9 cellular contexts compared by ENCODE assay signal in genomic region chr22:37999640-38000272, GRCh38. TPM values are rescaled to one million over a fixed set of nuclear protein-coding genes. Genes with fewer than 3 reads are reported as not detected.
DNase-seq lines count a peak whose midpoint lies in the region; ATAC-seq, FAIRE-seq and TF ChIP-seq lines count a peak whose summit lies in the region.
"Had no signal": no experiment of that assay in that cellular context is flagged by ENCODE, and none has a peak within 500 bp of the region (broad histone marks: within the 10 kb centered on the region; RNA-seq: fewer than 3 reads in every experiment).

No MANE protein-coding gene starts in this region.

- H3K27me3 ChIP-seq in DND-41 (ENCODE audit: insufficient read depth, low read length, poor library complexity) (no peaks in the 10 kb centered on the region), GM12878 (replicated peaks in 1 of 2; ENCODE audit: control insufficient read depth in 2 of 2, insufficient read depth in 2 of 2, low read length in 1 of 2) (no peaks in the 10 kb centered on the region; a peak in 1 of 4 replicates), H9 (ENCODE audit: insufficient read depth, low read length) (no peaks in the 10 kb centered on the region)

- 25% methylated on average over 16 of the region's 16 CpGs for whole genome bisulfite sequencing in GM12878 (ENCODE audit: insufficient coverage, insufficient replicate concordance, low lambda C conversion rate, missing lambda C conversion rate)
- WGBS in H9 (ENCODE audit: extremely low coverage, insufficient read length, low lambda C conversion rate) = no CpG with 5 or more reads among the region's 16 CpGs

- H2BK5ac ChIP-seq in H9 (ENCODE audit: insufficient read length, low read length) = no peak overlapping the region

- H3K36me3 Mint-ChIP-seq in H9 (ENCODE audit: insufficient read depth in 1 of 3, low read depth in 3 of 3) (peaks cover 0 to 1% (median 0%) of the 10 kb centered on the region in 3 experiments; a peak in 1 of 7 replicates), chondrocyte (ENCODE audit: low read depth) (no peaks in the 10 kb centered on the region)

- H4K5ac ChIP-seq in H9 (ENCODE audit: insufficient read length, low read depth, low read length) = no peak overlapping the region

- H2BK15ac ChIP-seq in H9 (ENCODE audit: low read depth, low read length) = no peak overlapping the region

- RAD21 ChIA-PET in GM12878 (lab: Charles Lee; ENCODE audit: unreplicated experiment) = no interaction called here

- no peaks in the 10 kb centered on the region for H4K20me1 ChIP-seq in DND-41 (ENCODE audit: insufficient read depth, low read length)
- H4K20me1 ChIP-seq in GM12878 (ENCODE audit: control insufficient read depth, insufficient read depth) = no peaks in the 10 kb centered on the region
- no peaks in the 10 kb centered on the region for H4K20me1 ChIP-seq in H9 (ENCODE audit: control insufficient read depth, insufficient read depth, insufficient read length)

- DNase-seq in DND-41 = peak; percentile 12
- DNase-seq in NCI-H1436 treated with DMSO at 0.1 percent for 48 hours (lab: John Stamatoyannopoulos, UW) = peak; percentile 23
- no peak for DNase-seq in GM12878 (ENCODE audit: low read depth, low spot score)
- peak; percentile 94 for DNase-seq in myocyte (ENCODE audit: low read depth)
- DNase-seq in H9 = no peak
- DNase-seq in chondrocyte (ENCODE audit: low spot score) = no peak
- no peak for DNase-seq in retina

- H3K23ac ChIP-seq in H9 (ENCODE audit: insufficient read length, low read depth, low read length) = no peak overlapping the region

- intact Hi-C loops in GM12878 (cut with micrococcal nuclease; ENCODE audit: unreplicated experiment) = no loop called here

- H3K79me1 ChIP-seq in H9 (ENCODE audit: insufficient read depth, low read depth, low read length, poor library complexity, severe bottlenecking) = no peaks in the 10 kb centered on the region

- no peaks in the 10 kb centered on the region for H3K79me2 ChIP-seq in DND-41 (ENCODE audit: insufficient read depth, low read length)
- no peaks in the 10 kb centered on the region for H3K79me2 ChIP-seq in GM12878 (ENCODE audit: control insufficient read depth, insufficient read depth, low read length)
- no peaks in the 10 kb centered on the region for H3K79me2 ChIP-seq in H9 (ENCODE audit: insufficient read depth, low read length)

- no peak overlapping the region for H4K91ac ChIP-seq in H9 (ENCODE audit: insufficient read length, low read depth, low read length)

- no peaks in the 10 kb centered on the region for H3K23me2 ChIP-seq in H9 (ENCODE audit: insufficient read length, low read depth, low read length, poor library complexity, severe bottlenecking)

- H3K4ac ChIP-seq in H9 (ENCODE audit: low read depth, low read length) = no peak overlapping the region

- no peak overlapping the region for H2AK5ac ChIP-seq in H9 (ENCODE audit: insufficient read length, low read length)

- H3K18ac ChIP-seq in H9 (ENCODE audit: insufficient read length, low read depth, low read length) = no peak overlapping the region

- H3T11ph ChIP-seq in H9 (ENCODE audit: low read length) = no peak overlapping the region

- no peak overlapping the region for H2BK12ac ChIP-seq in H9 (ENCODE audit: insufficient read length, low read depth, low read length)

- TF ChIP-seq CTCF in DND-41 (IDR thresholded peaks at IDR 0.05; ENCODE audit: borderline replicate concordance, extremely low read depth, low read length, poor library complexity, severe bottlenecking) = no peak
- TF ChIP-seq CTCF in GM12878 (IDR thresholded peaks at IDR 0.05 in 2 of 3, conservative IDR thresholded peaks at IDR 0.05 in 1 of 3; ENCODE audit: control insufficient read depth in 2 of 3, extremely low read depth in 1 of 3, insufficient read depth in 1 of 3, low read depth in 3 of 3, low read length in 3 of 3) = no peak
- no peak for TF ChIP-seq CTCF in H9 (conservative IDR thresholded peaks at IDR 0.05)
- TF ChIP-seq CTCF in chondrocyte (IDR thresholded peaks at IDR 0.05) = no peak

- no TSS peak for BruUV-seq in GM12878 (replicated peaks; lab: Mats Ljungman, UMichigan)

- H3K4me3 Mint-ChIP-seq in H9 = no peak overlapping the region
- H3K4me3 Mint-ChIP-seq in chondrocyte (ENCODE audit: unreplicated experiment) = no peak overlapping the region
- H3K4me3 Mint-ChIP-seq: nephron had no signal

- peaks cover 19 to 42% of the 10 kb centered on the region in 2 experiments for H3K4me1 Mint-ChIP-seq in H9
- peaks cover 7% of the 10 kb centered on the region for H3K4me1 Mint-ChIP-seq in chondrocyte (ENCODE audit: low read depth)

- H3K27ac ChIP-seq in DND-41 (ENCODE audit: low read length) = no peak overlapping the region
- H3K27ac ChIP-seq in GM12878 (ENCODE audit: control insufficient read depth, insufficient read depth) = no peak overlapping the region
- no peak overlapping the region for H3K27ac ChIP-seq in H9 (ENCODE audit: insufficient read length, low read depth, low read length)

- H3K56ac ChIP-seq in H9 (ENCODE audit: insufficient read length, low read depth, low read length) = no peak overlapping the region

- SMC1A ChIA-PET in GM12878 (lab: Charles Lee; ENCODE audit: uncharacterized antibody, unreplicated experiment) = no interaction called here

- in situ Hi-C loops in GM12878 (cut with MboI) = no loop called here

- H2AFZ ChIP-seq in DND-41 (ENCODE audit: low read depth, low read length) (no peak overlapping the region), GM12878 (ENCODE audit: control insufficient read depth, low read depth, low read length) (no peak overlapping the region), H9 (ENCODE audit: low read length) (no peak overlapping the region)

- ATAC-seq in DND-41 (ENCODE audit: insufficient read depth, low read depth) (peak; percentile 28; the same call in 2 of the 3 replicates), GM12878 (peak; percentile 56), HG02571 (IDR thresholded peaks at IDR 0.05; ENCODE audit: unreplicated experiment) (no peak)

- FAIRE-seq in GM12878 (lab: Jason Lieb, UNC) = no peak

- no peak overlapping the region for H4K8ac ChIP-seq in H9 (replicated peaks; ENCODE audit: insufficient read length, low read depth, low read length)

- H2BK20ac ChIP-seq in H9 (ENCODE audit: low read depth, low read length, poor library complexity, severe bottlenecking) = no peak overlapping the region

- no peaks in the 10 kb centered on the region for H3K9me3 ChIP-seq in DND-41 (ENCODE audit: insufficient read depth, low read length, severe bottlenecking)
- no peaks in the 10 kb centered on the region for H3K9me3 ChIP-seq in GM12878 (replicated peaks; ENCODE audit: control insufficient read depth, insufficient read depth, low read length)
- no peaks in the 10 kb centered on the region for H3K9me3 ChIP-seq in H9 (ENCODE audit: control insufficient read depth, low read depth, low read length)

- peaks cover 9% of the 10 kb centered on the region for H3K4me1 ChIP-seq in DND-41 (ENCODE audit: insufficient read depth, low read length)
- no peaks in the 10 kb centered on the region for H3K4me1 ChIP-seq in GM12878 (ENCODE audit: control insufficient read depth, insufficient read depth, low read length)
- H3K4me1 ChIP-seq in H9 (ENCODE audit: insufficient read depth, low read length) = peaks cover 3% of the 10 kb centered on the region; the same call in 1 of the 2 replicates

- TF ChIP-seq RAD21 in GM12878 (IDR thresholded peaks at IDR 0.05; ENCODE audit: insufficient read depth, low read depth, low read length) = no peak

- H3K27me3 Mint-ChIP-seq in H9 (ENCODE audit: low read depth) = peaks cover 17% of the 10 kb centered on the region
- peaks cover 5% of the 10 kb centered on the region for H3K27me3 Mint-ChIP-seq in chondrocyte (ENCODE audit: low read depth)

- CTCF ChIA-PET in GM12878 (lab: Yijun Ruan, JAX) = no interaction called here

- peak overlapping the region in 1 of 3 experiments; percentile 64; a peak in 3 of 7 replicates for H3K27ac Mint-ChIP-seq in H9
- H3K27ac Mint-ChIP-seq in chondrocyte (ENCODE audit: unreplicated experiment) = no peak overlapping the region
- H3K27ac Mint-ChIP-seq: nephron had no signal

- no peak for TF ChIP-seq POLR2A in GM12878 (IDR thresholded peaks at IDR 0.05; ENCODE audit: low read depth, low read length)

- H3K4me2 ChIP-seq in DND-41 (ENCODE audit: insufficient read depth, low read length) = no peak overlapping the region
- H3K4me2 ChIP-seq in GM12878 (ENCODE audit: control insufficient read depth, insufficient read depth) = no peak overlapping the region
- no peak overlapping the region for H3K4me2 ChIP-seq in H9 (ENCODE audit: insufficient read depth, insufficient read length, low read length)

- H2BK120ac ChIP-seq in H9 (ENCODE audit: low read depth, low read length, poor library complexity, severe bottlenecking) = no peak overlapping the region

- no peak overlapping the region for H3K14ac ChIP-seq in H9 (ENCODE audit: insufficient read depth, low read length)

- H3K4me3 ChIP-seq in DND-41 (ENCODE audit: low read depth in 1 of 2, low read length in 2 of 2) = no peak overlapping the region
- H3K4me3 ChIP-seq in GM12878 = no peak overlapping the region

- POLR2A ChIA-PET in GM12878 (lab: Charles Lee) = interaction anchor here (0.7 kb wide), 1 partner anchor 182 kb away, joined by 3 read pairs; the partner anchor contains the start of gene PLA2G6

- no peak for TF ChIP-seq EP300 in GM12878 (IDR thresholded peaks at IDR 0.05; ENCODE audit: borderline replicate concordance in 1 of 2, control insufficient read depth in 1 of 2, low read depth in 2 of 2, low read length in 2 of 2)

- H3K9me3 Mint-ChIP-seq in H9 (no peaks in the 10 kb centered on the region), chondrocyte (ENCODE audit: low read depth) (no peaks in the 10 kb centered on the region)
- H3K9me3 Mint-ChIP-seq: nephron had no signal

- H3K9ac ChIP-seq in DND-41 (ENCODE audit: low read depth, low read length) (no peak overlapping the region), GM12878 (ENCODE audit: control insufficient read depth, insufficient read depth, low read length) (no peak overlapping the region), H9 (ENCODE audit: extremely low read depth, insufficient read length, low read length) (no peak overlapping the region)

- H3K36me3 ChIP-seq in DND-41 (ENCODE audit: insufficient read depth, low read length) = no peaks in the 10 kb centered on the region
- H3K36me3 ChIP-seq in GM12878 (ENCODE audit: control insufficient read depth in 2 of 2, insufficient read depth in 2 of 2, low read length in 1 of 2) = no peaks in the 10 kb centered on the region

RNA-seq across cellular contexts. Expression of gene SOX10, which starts 15.4 kb away (rescaled TPM):
- total RNA-seq in GM12878 (2013; cell fraction: nucleolus; rRNA removed) = not detected in 2 replicates
- total RNA-seq in GM12878 (2014; rRNA removed) (not detected in 2 replicates), GM12878 (2014; rRNA removed; fragmentation: Illumina TruSeq; extraction: Trizol) (not detected in 2 replicates), GM12878 (2021) (not detected in 2 replicates), myocyte (not detected in 2 replicates), H9 (2021) (2.1 and 2.4 TPM in 2 replicates), chondrocyte (not detected in 3 replicates)
- polyA plus RNA-seq in GM12878 (2011; ENCODE audit: low read depth) = not detected
- polyA plus RNA-seq in GM12878 (2011; rRNA removed) (not detected in 2 replicates), GM12878 (2014; fragmentation: Illumina TruSeq; extraction: Trizol) (not detected in 2 replicates), GM12878 (2014; fragmentation: Nextera tagmentation; extraction: Ambion mirVana) (not detected), GM12878 (2014; rRNA removed) (not detected in 2 replicates), GM12878 (2016; fragmentation: Nextera tagmentation; extraction: Ambion mirVana) (under 1 TPM in 1 of 2 experiments, not detected in 1; 0.05 TPM)
- not detected in 2 replicates for polyA plus RNA-seq in GM12878 (2011; cell fraction: cytosol; rRNA removed)
- not detected in 2 replicates for polyA plus RNA-seq in GM12878 (2011; cell fraction: nucleus; rRNA removed)
- polyA plus RNA-seq in GM12878 (2012) = 0.11 TPM in 1 of 2 replicates, not detected in the other
- not detected in 2 replicates for polyA minus RNA-seq in GM12878 (2011; rRNA and poly(A)+ RNA removed)
- not detected in 2 replicates for polyA minus RNA-seq in GM12878 (2011; cell fraction: cytosol; rRNA and poly(A)+ RNA removed)
- polyA minus RNA-seq in GM12878 (2011; cell fraction: nucleus; rRNA and poly(A)+ RNA removed) = not detected in 2 replicates
- 0.09 TPM for polyA plus RNA-seq in myocyte (2012)

RNA-seq across cellular contexts. Expression of gene POLR2F, which starts 46.3 kb away (rescaled TPM):
- total RNA-seq in GM12878 (2013; cell fraction: nucleolus; rRNA removed) = 33.4 and 34.0 TPM in 2 replicates
- total RNA-seq in GM12878 (2014; rRNA removed) (71.9 and 93.2 TPM in 2 replicates), GM12878 (2014; rRNA removed; fragmentation: Illumina TruSeq; extraction: Trizol) (70.3 and 78.3 TPM in 2 replicates), GM12878 (2021) (86.8 and 86.9 TPM in 2 replicates), myocyte (40.9 and 43.5 TPM in 2 replicates), H9 (2021) (141 and 147 TPM in 2 replicates), chondrocyte (63.0 to 72.6 TPM (median 67.5 TPM) in 3 replicates)
- 24.3 TPM for polyA plus RNA-seq in GM12878 (2011; ENCODE audit: low read depth)
- polyA plus RNA-seq in GM12878 (2011; rRNA removed) (67.4 and 90.7 TPM in 2 replicates), GM12878 (2014; fragmentation: Illumina TruSeq; extraction: Trizol) (23.2 and 86.8 TPM in 2 replicates), GM12878 (2014; fragmentation: Nextera tagmentation; extraction: Ambion mirVana) (100 to 1,000 TPM; 109 to 133 TPM), GM12878 (2014; rRNA removed) (165 and 203 TPM in 2 replicates), GM12878 (2016; fragmentation: Nextera tagmentation; extraction: Ambion mirVana) (100 to 1,000 TPM; 209 to 218 TPM)
- 96.3 and 137 TPM in 2 replicates for polyA plus RNA-seq in GM12878 (2011; cell fraction: cytosol; rRNA removed)
- 54.2 and 86.7 TPM in 2 replicates for polyA plus RNA-seq in GM12878 (2011; cell fraction: nucleus; rRNA removed)
- polyA plus RNA-seq in GM12878 (2012) = 57.8 and 79.2 TPM in 2 replicates
- polyA minus RNA-seq in GM12878 (2011; rRNA and poly(A)+ RNA removed) = 12.5 and 12.9 TPM in 2 replicates
- 12.1 and 14.2 TPM in 2 replicates for polyA minus RNA-seq in GM12878 (2011; cell fraction: cytosol; rRNA and poly(A)+ RNA removed)
- polyA minus RNA-seq in GM12878 (2011; cell fraction: nucleus; rRNA and poly(A)+ RNA removed) = 4.1 and 10.6 TPM in 2 replicates
- 141 TPM for polyA plus RNA-seq in myocyte (2012)

RNA-seq across cellular contexts. Expression of gene C22orf23, which starts 46.4 kb away (rescaled TPM):
- total RNA-seq in GM12878 (2013; cell fraction: nucleolus; rRNA removed) = not detected in 2 replicates
- total RNA-seq in GM12878 (2014; rRNA removed) (0.11 TPM in 1 of 2 replicates, not detected in the other), GM12878 (2014; rRNA removed; fragmentation: Illumina TruSeq; extraction: Trizol) (0.14 TPM in 1 of 2 replicates, not detected in the other), GM12878 (2021) (not detected in 2 replicates), myocyte (0.53 and 0.62 TPM in 2 replicates), H9 (2021) (0.55 and 0.57 TPM in 2 replicates), chondrocyte (not detected in 3 replicates)
- not detected for polyA plus RNA-seq in GM12878 (2011; ENCODE audit: low read depth)
- polyA plus RNA-seq in GM12878 (2011; rRNA removed) (0.10 and 0.17 TPM in 2 replicates), GM12878 (2014; fragmentation: Illumina TruSeq; extraction: Trizol) (0.04 TPM in 1 of 2 replicates, not detected in the other), GM12878 (2014; fragmentation: Nextera tagmentation; extraction: Ambion mirVana) (not detected), GM12878 (2014; rRNA removed) (0.11 TPM in 1 of 2 replicates, not detected in the other), GM12878 (2016; fragmentation: Nextera tagmentation; extraction: Ambion mirVana) (under 1 TPM; 0.11 to 0.38 TPM)
- 0.06 and 0.10 TPM in 2 replicates for polyA plus RNA-seq in GM12878 (2011; cell fraction: cytosol; rRNA removed)
- polyA plus RNA-seq in GM12878 (2011; cell fraction: nucleus; rRNA removed) = 0.07 and 0.21 TPM in 2 replicates
- polyA plus RNA-seq in GM12878 (2012) = 0.18 and 0.24 TPM in 2 replicates
- not detected in 2 replicates for polyA minus RNA-seq in GM12878 (2011; rRNA and poly(A)+ RNA removed)
- not detected in 2 replicates for polyA minus RNA-seq in GM12878 (2011; cell fraction: cytosol; rRNA and poly(A)+ RNA removed)
- polyA minus RNA-seq in GM12878 (2011; cell fraction: nucleus; rRNA and poly(A)+ RNA removed) = 0.24 TPM in 1 of 2 replicates, not detected in the other
- polyA plus RNA-seq in myocyte (2012) = 7.4 TPM

RNA-seq across cellular contexts. Expression of gene PICK1, which starts 57.4 kb away (rescaled TPM):
- total RNA-seq in GM12878 (2013; cell fraction: nucleolus; rRNA removed) = 37.1 and 39.3 TPM in 2 replicates
- total RNA-seq in GM12878 (2014; rRNA removed) = 12.6 and 13.7 TPM in 2 replicates
- 7.8 and 10.5 TPM in 2 replicates for total RNA-seq in GM12878 (2014; rRNA removed; fragmentation: Illumina TruSeq; extraction: Trizol)
- total RNA-seq in GM12878 (2021) = 11.6 and 15.9 TPM in 2 replicates
- 4.3 TPM for polyA plus RNA-seq in GM12878 (2011; ENCODE audit: low read depth)
- 8.7 and 14.4 TPM in 2 replicates for polyA plus RNA-seq in GM12878 (2011; rRNA removed)
- 12.0 and 21.4 TPM in 2 replicates for polyA plus RNA-seq in GM12878 (2011; cell fraction: cytosol; rRNA removed)
- 73.0 and 76.7 TPM in 2 replicates for polyA plus RNA-seq in GM12878 (2011; cell fraction: nucleus; rRNA removed)
- polyA plus RNA-seq in GM12878 (2012) = 8.4 and 10.9 TPM in 2 replicates
- polyA plus RNA-seq in GM12878 (2014; fragmentation: Illumina TruSeq; extraction: Trizol) = 6.7 and 10.4 TPM in 2 replicates
- polyA plus RNA-seq in GM12878 (2014; fragmentation: Nextera tagmentation; extraction: Ambion mirVana) = under 1 TPM; 0.07 to 0.84 TPM
- polyA plus RNA-seq in GM12878 (2014; rRNA removed) = 14.8 and 19.2 TPM in 2 replicates
- 10 to 100 TPM; 10.6 to 11.3 TPM for polyA plus RNA-seq in GM12878 (2016; fragmentation: Nextera tagmentation; extraction: Ambion mirVana)
- polyA minus RNA-seq in GM12878 (2011; rRNA and poly(A)+ RNA removed) = 15.9 and 23.6 TPM in 2 replicates
- 3.2 and 4.9 TPM in 2 replicates for polyA minus RNA-seq in GM12878 (2011; cell fraction: cytosol; rRNA and poly(A)+ RNA removed)
- 11.8 and 15.8 TPM in 2 replicates for polyA minus RNA-seq in GM12878 (2011; cell fraction: nucleus; rRNA and poly(A)+ RNA removed)
- 6.3 and 8.7 TPM in 2 replicates for total RNA-seq in myocyte
- polyA plus RNA-seq in myocyte (2012) = 6.0 TPM
- total RNA-seq in H9 (2021) = 34.9 and 35.7 TPM in 2 replicates
- total RNA-seq in chondrocyte = 13.5 to 22.6 TPM (median 19.1 TPM) in 3 replicates

Comparison
In these comparisons a context has a peak if more than half of its experiments do, and no peak if none do; other contexts are left out.
1. DNase-seq: peak in DND-41 (single experiment), NCI-H1436 treated with DMSO at 0.1 percent for 48 hours (single experiment) and myocyte (single experiment); none in GM12878 (single experiment), H9 (single experiment), chondrocyte (single experiment) and retina (single experiment).